ENCODE assay signal across 17 cellular contexts in the genomic region with DNA sequence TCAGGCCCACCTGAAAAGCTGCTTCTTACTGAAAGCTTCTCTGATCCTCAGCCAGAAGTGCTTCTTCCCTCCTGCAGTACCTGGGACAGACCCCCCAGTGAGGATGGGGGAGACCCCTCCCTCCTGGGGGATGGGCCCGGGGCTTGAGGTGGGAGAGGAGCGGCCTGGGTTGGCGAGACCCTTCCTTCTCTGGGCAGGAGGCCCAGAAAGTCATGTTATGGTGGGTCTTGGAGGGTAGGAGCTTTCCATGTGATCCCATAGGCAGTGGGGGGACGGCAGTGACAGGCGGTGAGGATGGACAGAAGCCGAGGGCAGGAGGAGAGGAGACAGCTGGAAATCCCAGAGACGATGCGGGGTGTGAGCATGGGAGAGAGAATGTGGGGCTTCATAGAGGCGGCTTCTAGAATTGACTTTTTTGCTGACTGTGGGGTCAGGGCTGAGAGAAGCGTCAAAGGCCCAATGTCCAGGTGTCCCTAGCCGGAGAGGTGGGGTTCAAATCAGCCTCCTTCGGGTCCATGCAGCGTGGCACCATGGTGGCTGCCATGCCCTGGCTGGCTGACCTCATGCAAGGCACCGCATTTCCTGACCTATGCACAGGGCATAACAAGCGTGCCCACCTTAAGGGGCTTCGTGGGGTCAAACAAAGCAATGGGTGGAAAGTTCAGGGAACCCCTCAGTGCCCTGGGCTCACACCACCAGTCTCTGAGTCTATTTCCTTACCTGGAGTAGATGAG.
A peak's percentile ranks its signal among the peaks of the same experiment; 100 is the strongest.
DNase-seq lines count a peak whose midpoint lies in the region; ATAC-seq, FAIRE-seq and TF ChIP-seq lines count a peak whose summit lies in the region.
"Had no signal": no experiment of that assay in that cellular context is flagged by ENCODE, and none has a peak within 500 bp of the region (broad histone marks: within the 10 kb centered on the region; RNA-seq: fewer than 3 reads in every experiment).

No MANE protein-coding gene starts in this region.

- H3K23ac ChIP-seq in H1 (ENCODE audit: insufficient read length): no peak overlapping the region

- H3K4me3 ChIP-seq in SK-N-SH (ENCODE audit: low read depth in 2 of 2, low read length in 1 of 2) (no peak overlapping the region), H1 (ENCODE audit: extremely low read depth in 1 of 4, insufficient read depth in 2 of 4, low read depth in 3 of 4, low read length in 4 of 4) (no peak overlapping the region), spleen (no peak overlapping the region), small intestine (ENCODE audit: low read depth in 1 of 2, low read length in 2 of 2) (no peak overlapping the region)

- H3K4me3 Mint-ChIP-seq in nephron progenitor cell: no peak overlapping the region
- H3K4me3 Mint-ChIP-seq: B cell; CD4-positive, alpha-beta T cell had no signal

- TF ChIP-seq POLR2A in H1 (IDR thresholded peaks at IDR 0.05; ENCODE audit: control extremely low read depth in 1 of 2, low read depth in 2 of 2, low read length in 2 of 2) (no peak), spleen (IDR thresholded peaks at IDR 0.05) (no peak)

- no peak overlapping the region for H2BK5ac ChIP-seq in H1 (ENCODE audit: low read depth, low read length)

- CTCF ChIA-PET in SK-N-SH (lab: Yijun Ruan, JAX) (interaction anchor here (0.7 to 2.8 kb wide), 3 partner anchors 12 to 135 kb away, joined by 3 to 12 read pairs (median 3); no protein-coding TSS in a partner anchor), H1 (lab: Charles Lee; ENCODE audit: partially characterized antibody) (interaction anchor here (0.8 to 1.8 kb wide), 4 partner anchors 20 to 45 kb away, joined by 3 to 6 read pairs (median 4); no protein-coding TSS in a partner anchor)

- intact Hi-C loops in spleen (cut with DNase I; ENCODE audit: low total_unique reads): no loop called here

- no peak overlapping the region for H4K5ac ChIP-seq in H1 (ENCODE audit: insufficient read length, low read depth, low read length)

- no peak overlapping the region for H4K91ac ChIP-seq in H1 (replicated peaks; ENCODE audit: insufficient read length, low read length)

- no peak overlapping the region for H2AK5ac ChIP-seq in H1 (ENCODE audit: low read depth, low read length)

- no peaks in the 10 kb centered on the region for H3K9me3 Mint-ChIP-seq in nephron progenitor cell
- H3K9me3 Mint-ChIP-seq: CD4-positive, alpha-beta T cell had no signal

- no peaks in the 10 kb centered on the region for H3K36me3 ChIP-seq in SK-N-SH (replicated peaks in 1 of 2; ENCODE audit: control insufficient read depth in 1 of 2, insufficient read depth in 2 of 2, low read length in 1 of 2)
- no peaks in the 10 kb centered on the region for H3K36me3 ChIP-seq in H1 (ENCODE audit: control insufficient read depth in 2 of 4, insufficient read depth in 4 of 4, low read length in 3 of 4)
- no peaks in the 10 kb centered on the region for H3K36me3 ChIP-seq in spleen
- no peaks in the 10 kb centered on the region for H3K36me3 ChIP-seq in small intestine (ENCODE audit: control insufficient read depth in 2 of 2, insufficient read depth in 2 of 2, low read length in 2 of 2)

- H3K4me1 ChIP-seq in SK-N-SH (ENCODE audit: control insufficient read depth in 1 of 2, insufficient read depth in 2 of 2, low read depth in 1 of 2, low read length in 1 of 2) (peaks cover 0 to 10% of the 10 kb centered on the region in 2 experiments; a peak in 1 of 4 replicates), H1 (replicated peaks in 1 of 4; ENCODE audit: control insufficient read depth in 3 of 4, insufficient read depth in 4 of 4, low read length in 3 of 4) (peaks cover 3 to 13% (median 10%) of the 10 kb centered on the region in 4 experiments; a peak in 6 of 7 replicates), spleen (no peaks in the 10 kb centered on the region), small intestine (ENCODE audit: control insufficient read depth in 2 of 2, insufficient read depth in 1 of 2, low read depth in 1 of 2, low read length in 1 of 2) (no peaks in the 10 kb centered on the region)

- peak overlapping the region; percentile 54 for H3K27ac Mint-ChIP-seq in nephron progenitor cell
- H3K27ac Mint-ChIP-seq: B cell; CD4-positive, alpha-beta T cell had no signal

- TF ChIP-seq EP300 in SK-N-SH (IDR thresholded peaks at IDR 0.05; ENCODE audit: borderline replicate concordance in 1 of 2, low read depth in 1 of 2, low read length in 1 of 2): no peak
- no peak for TF ChIP-seq EP300 in H1 (IDR thresholded peaks at IDR 0.05; ENCODE audit: borderline replicate concordance in 1 of 2, low read depth in 2 of 2, low read length in 2 of 2)

- H3K27ac ChIP-seq in SK-N-SH (ENCODE audit: low read depth in 2 of 2, low read length in 1 of 2) (no peak overlapping the region), H1 (ENCODE audit: low read depth, low read length) (no peak overlapping the region), spleen (no peak overlapping the region), small intestine (ENCODE audit: low read depth in 1 of 2, low read length in 1 of 2) (no peak overlapping the region)
- H3K27ac ChIP-seq: 22Rv1 had no signal

- H2BK12ac ChIP-seq in H1 (ENCODE audit: low read depth, low read length): peak overlapping the region; percentile 33; the same call in 1 of the 2 replicates

- no peak for FAIRE-seq in H1 (lab: Jason Lieb, UNC)
- FAIRE-seq in small intestine (lab: Jason Lieb, UNC): no peak
- FAIRE-seq: GM12891 had no signal

- H2BK20ac ChIP-seq in H1 (ENCODE audit: low read length): 0 out of 2 replicates have a peak overlapping the region, but pooled peaks have one; percentile 43

- H3K79me1 ChIP-seq in H1 (ENCODE audit: low read depth, low read length): no peaks in the 10 kb centered on the region

- no peak overlapping the region for H4K8ac ChIP-seq in H1 (ENCODE audit: extremely low read depth, insufficient read depth, low read length)

- H3K27me3 Mint-ChIP-seq in nephron progenitor cell (ENCODE audit: low read depth, poor library complexity): peaks cover 4% of the 10 kb centered on the region

- no peak; the same call in 2 of the 3 replicates for ATAC-seq in SK-N-SH treated with all-trans-retinoic acid at 6 μM for 48 hours
- ATAC-seq in HG02588 (IDR thresholded peaks at IDR 0.05; ENCODE audit: unreplicated experiment): no peak
- ATAC-seq: HCT116 had no signal

- H3K18ac ChIP-seq in H1 (ENCODE audit: extremely low read depth, low read length): 0 out of 2 replicates have a peak overlapping the region, but pooled peaks have one; percentile 13

- no peaks in the 10 kb centered on the region for H3K27me3 ChIP-seq in SK-N-SH (ENCODE audit: insufficient read depth)
- no peaks in the 10 kb centered on the region; a peak in 1 of 7 replicates for H3K27me3 ChIP-seq in H1 (replicated peaks in 1 of 4; ENCODE audit: control insufficient read depth in 3 of 4, extremely low read depth in 1 of 4, insufficient read depth in 3 of 4, low read length in 3 of 4)
- no peaks in the 10 kb centered on the region for H3K27me3 ChIP-seq in spleen (replicated peaks in 1 of 7)
- H3K27me3 ChIP-seq in small intestine (ENCODE audit: control insufficient read depth in 2 of 2, insufficient read depth in 2 of 2, low read length in 2 of 2): no peaks in the 10 kb centered on the region

- no peaks in the 10 kb centered on the region for H3K9me2 ChIP-seq in SK-N-SH

- H3K79me2 ChIP-seq in SK-N-SH (ENCODE audit: insufficient read depth): no peaks in the 10 kb centered on the region
- no peaks in the 10 kb centered on the region for H3K79me2 ChIP-seq in H1 (ENCODE audit: control insufficient read depth in 1 of 2, insufficient read depth in 2 of 2, low read length in 2 of 2)

- H3K9ac ChIP-seq in SK-N-SH: no peak overlapping the region
- no peak overlapping the region for H3K9ac ChIP-seq in H1 (replicated peaks in 1 of 4; ENCODE audit: extremely low read depth in 1 of 4, low read depth in 3 of 4, low read length in 3 of 4)

- H3K4me2 ChIP-seq in SK-N-SH (no peak overlapping the region), H1 (ENCODE audit: insufficient read depth in 1 of 2, low read depth in 2 of 2, low read length in 2 of 2) (no peak overlapping the region)

- TF ChIP-seq CTCF in SK-N-SH (IDR thresholded peaks at IDR 0.05) (no peak), H1 (IDR thresholded peaks at IDR 0.05; ENCODE audit: control extremely low read depth in 1 of 3, insufficient read depth in 1 of 3, low read depth in 1 of 3, low read length in 3 of 3) (no peak), nephron progenitor cell (IDR thresholded peaks at IDR 0.05) (no peak), spleen (IDR thresholded peaks at IDR 0.05 in 8 of 11, conservative IDR thresholded peaks at IDR 0.05 in 3 of 11) (no peak)

- no peaks in the 10 kb centered on the region for H3K23me2 ChIP-seq in H1 (ENCODE audit: low read depth, low read length)

- H2BK15ac ChIP-seq in H1 (ENCODE audit: low read length): no peak overlapping the region

- H3K9me3 ChIP-seq in SK-N-SH: no peaks in the 10 kb centered on the region
- no peaks in the 10 kb centered on the region for H3K9me3 ChIP-seq in H1 (ENCODE audit: insufficient read depth in 2 of 2, low read depth in 1 of 2, low read length in 1 of 2)
- H3K9me3 ChIP-seq in spleen: no peaks in the 10 kb centered on the region
- peaks cover 1% of the 10 kb centered on the region for H3K9me3 ChIP-seq in small intestine (ENCODE audit: control insufficient read depth, low read depth)

- H2BK120ac ChIP-seq in H1 (replicated peaks; ENCODE audit: low read depth, low read length): no peak overlapping the region

- no peak overlapping the region for H3K56ac ChIP-seq in H1 (replicated peaks; ENCODE audit: insufficient read length, low read depth, low read length)

- no peak for TF ChIP-seq RAD21 in SK-N-SH (IDR thresholded peaks at IDR 0.05; ENCODE audit: low read length)
- no peak for TF ChIP-seq RAD21 in H1 (IDR thresholded peaks at IDR 0.05 in 1 of 2, conservative IDR thresholded peaks at IDR 0.05 in 1 of 2; ENCODE audit: low read depth in 2 of 2, low read length in 2 of 2)

- no peak overlapping the region for H2AFZ ChIP-seq in SK-N-SH (ENCODE audit: low read depth)
- H2AFZ ChIP-seq in H1 (ENCODE audit: low read length): no peak overlapping the region

- POLR2A ChIA-PET in SK-N-SH (lab: Yijun Ruan, JAX) (no interaction called here), H1 (lab: Charles Lee; ENCODE audit: partially characterized antibody) (interaction anchor here (0.7 to 3.1 kb wide), 5 partner anchors 8 to 26 kb away, joined by 3 to 11 read pairs (median 3); no protein-coding TSS in a partner anchor)

- H3K14ac ChIP-seq in H1 (ENCODE audit: insufficient read length): no peak overlapping the region

- H3K4me1 Mint-ChIP-seq in nephron progenitor cell: peaks cover 41% of the 10 kb centered on the region
- H3K4me1 Mint-ChIP-seq: B cell had no signal

- H3F3A ChIP-seq in SK-N-SH (replicated peaks; ENCODE audit: insufficient read depth): peaks cover 6% of the 10 kb centered on the region

- DNase-seq in SK-N-SH (no peak), H1 (ENCODE audit: low read depth in 1 of 2, low spot score in 2 of 2) (no peak), nephron progenitor cell (no peak), spleen (peak; percentile 45), small intestine (no peak)
- DNase-seq in stimulated activated CD8-positive, alpha-beta memory T cell treated with anti-CD3 and anti-CD28 coated beads, Interleukin-4, amount 100 ng/mL, for 48 hours: no peak
- DNase-seq: C1 segment of cervical spinal cord; Calu3; CD4-positive, alpha-beta T cell; DMS 273 treated with DMSO at 0.1 percent for 48 hours; DMS79 had no signal

- no peaks in the 10 kb centered on the region for H3K36me3 Mint-ChIP-seq in nephron progenitor cell (ENCODE audit: low read depth)

- WGBS in SK-N-SH (ENCODE audit: low lambda C conversion rate): 95% methylated on average over 12 of the region's 16 CpGs
- 89% methylated on average over 15 of the region's 16 CpGs; no CpG with 5 or more reads in 1 of the 2 experiments for WGBS in H1 (ENCODE audit: extremely low coverage in 1 of 2, insufficient coverage in 1 of 2, insufficient read length in 1 of 2, insufficient replicate concordance in 2 of 2, low coverage in 1 of 2, low lambda C conversion rate in 2 of 2, missing lambda C conversion rate in 1 of 2), 2 experiments
- 90 to 94% (median 92%) methylated on average over 14 to 16 of the region's 16 CpGs for WGBS in spleen, 5 donors
- 90% methylated on average over 16 of the region's 16 CpGs for WGBS in small intestine, 3 donors

- no peaks in the 10 kb centered on the region for H4K20me1 ChIP-seq in SK-N-SH (ENCODE audit: insufficient read depth)
- H4K20me1 ChIP-seq in H1 (replicated peaks in 1 of 2; ENCODE audit: control insufficient read depth in 1 of 2, insufficient read depth in 2 of 2, low read length in 2 of 2): no peaks in the 10 kb centered on the region

- peak overlapping the region; percentile 32 for H3K4ac ChIP-seq in H1 (replicated peaks; ENCODE audit: insufficient read length, low read depth, low read length)
